In genomic region chr6:155497273-155497672, GRCh38 we compare ENCODE assay signal across 18 cellular contexts. TPM values are rescaled to one million over a fixed set of nuclear protein-coding genes. Genes with fewer than 3 reads are reported as not detected.
"Had no signal": no experiment of that assay in that cellular context is flagged by ENCODE, and none has a peak within 500 bp of the region (broad histone marks: within the 10 kb centered on the region; RNA-seq: fewer than 3 reads in every experiment).

No MANE protein-coding gene starts in this region.

- ATAC-seq: activated naive CD8-positive, alpha-beta T cell treated with anti-CD3 and anti-CD28 coated beads, Interleukin-2, amount 50 U/mL, for 24 hours; left lobe of liver; natural killer cell treated with Interleukin-12 subunit alpha and Interleukin-12 subunit beta and Interleukin-15 and Interleukin-18, amount 100 ng/mL, for 72 hours had no signal

- DNase-seq: activated CD4-positive, alpha-beta T cell treated with anti-CD3 and anti-CD28 coated beads, Interleukin-2, amount 10 ng/mL, durations not matched to agents 7 days and 5 days; activated CD8-positive, alpha-beta memory T cell treated with anti-CD3 and anti-CD28 coated beads for 24 hours; activated CD8-positive, alpha-beta memory T cell treated with anti-CD3 and anti-CD28 coated beads, Interleukin-2, amount 50 U/mL, for 48 hours; activated effector memory CD4-positive, alpha-beta T cell treated with Interleukin-2 at 50 U/mL for 16 hours; activated naive CD4-positive, alpha-beta T cell treated with anti-CD3 and anti-CD28 coated beads, Interleukin-2, amount 10 ng/mL, durations not matched to agents 7 days and 5 days; activated naive CD8-positive, alpha-beta T cell treated with anti-CD3 and anti-CD28 coated beads, Interleukin-2, amount 50 U/mL, for 24 hours; activated T-cell treated with anti-CD3 and anti-CD28 coated beads, Interleukin-2, amount 50 U/mL, for 48 hours; aorta; brain microvascular endothelial cell; central memory CD4-positive, alpha-beta T cell; dorsolateral prefrontal cortex; foreskin fibroblast; sigmoid colon; stimulated activated naive CD4-positive, alpha-beta T cell had no signal

RNA-seq across cellular contexts. Expression of gene NOX3, which starts 41.6 kb away (rescaled TPM):
- total RNA-seq: activated CD4-positive, alpha-beta T cell treated with anti-CD3 and anti-CD28 coated beads, Interleukin-2, amount 10 ng/mL, durations not matched to agents 7 days and 5 days; aorta; left lobe of liver; lung; natural killer cell treated with Interleukin-12 subunit alpha and Interleukin-12 subunit beta and Interleukin-15 and Interleukin-18, amount 100 ng/mL, for 72 hours; sigmoid colon; ureter had no signal
